ENCODE assay signal across 18 cellular contexts in the genomic region with DNA sequence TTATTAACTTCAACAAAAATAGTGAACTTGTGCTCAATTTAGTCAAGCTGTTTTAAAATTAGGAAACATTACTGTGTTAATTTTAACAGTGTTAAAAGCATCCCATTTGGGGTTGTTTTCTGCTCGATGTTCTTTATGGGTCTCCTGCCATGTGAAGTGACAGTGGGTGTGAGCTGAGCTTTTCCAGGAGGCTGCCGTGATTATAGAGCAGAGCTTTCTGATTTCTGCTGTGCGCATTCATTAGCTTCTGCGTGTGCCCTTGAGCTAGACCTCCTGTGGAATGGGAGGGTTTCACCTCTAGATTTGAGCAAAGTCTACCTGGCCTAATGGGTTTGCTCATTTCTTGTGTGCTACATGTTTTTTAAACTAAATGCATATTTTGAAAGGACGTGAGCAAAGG.
"Had no signal": no experiment of that assay in that cellular context is flagged by ENCODE, and none has a peak within 500 bp of the region (broad histone marks: within the 10 kb centered on the region; RNA-seq: fewer than 3 reads in every experiment).

No MANE protein-coding gene starts in this region.

- H3K27ac Mint-ChIP-seq: activated CD4-positive, alpha-beta T cell treated with anti-CD3 and anti-CD28 coated beads, Interleukin-2, amount 10 ng/mL, durations not matched to agents 24 days and 14 days; activated CD8-positive, alpha-beta T cell treated with anti-CD3 and anti-CD28 coated beads for 36 hours; activated naive CD4-positive, alpha-beta T cell treated with anti-CD3 and anti-CD28 coated beads for 36 hours; natural killer cell treated with Interleukin-12 subunit alpha and Interleukin-12 subunit beta and Interleukin-15 and Interleukin-18, amount 100 ng/mL, for 72 hours had no signal

- H3K36me3 ChIP-seq: vagina had no signal

- ATAC-seq: activated CD8-positive, alpha-beta T cell treated with anti-CD3 and anti-CD28 coated beads for 36 hours; activated T-cell treated with anti-CD3 and anti-CD28 coated beads, Interleukin-2, amount 50 U/mL, for 4 hours; natural killer cell treated with Interleukin-12 subunit alpha and Interleukin-12 subunit beta and Interleukin-15 and Interleukin-18, amount 100 ng/mL, for 72 hours had no signal

- H3K27me3 Mint-ChIP-seq: activated CD8-positive, alpha-beta T cell treated with anti-CD3 and anti-CD28 coated beads for 36 hours; brain; natural killer cell treated with Interleukin-12 subunit alpha and Interleukin-12 subunit beta and Interleukin-15 and Interleukin-18, amount 100 ng/mL, for 72 hours had no signal

- H3K27ac ChIP-seq: coronary artery, tibial artery, vagina had no signal

- H3K36me3 Mint-ChIP-seq: natural killer cell treated with Interleukin-12 subunit alpha and Interleukin-12 subunit beta and Interleukin-15 and Interleukin-18, amount 100 ng/mL, for 72 hours had no signal

- H3K4me3 ChIP-seq: coronary artery, tibial artery, vagina had no signal

- H3K9me3 Mint-ChIP-seq: activated CD4-positive, alpha-beta T cell treated with anti-CD3 and anti-CD28 coated beads, Interleukin-2, amount 10 ng/mL, durations not matched to agents 24 days and 14 days; activated naive CD4-positive, alpha-beta T cell treated with anti-CD3 and anti-CD28 coated beads for 36 hours; activated T-cell treated with anti-CD3 and anti-CD28 coated beads, Interleukin-2, amount 50 U/mL, for 4 hours; natural killer cell treated with Interleukin-12 subunit alpha and Interleukin-12 subunit beta and Interleukin-15 and Interleukin-18, amount 100 ng/mL, for 72 hours had no signal

- DNase-seq: activated CD4-positive, alpha-beta T cell treated with anti-CD3 and anti-CD28 coated beads, Interleukin-2, amount 10 ng/mL, durations not matched to agents 24 days and 14 days; activated CD8-positive, alpha-beta T cell treated with anti-CD3 and anti-CD28 coated beads for 36 hours; activated naive CD4-positive, alpha-beta T cell treated with anti-CD3 and anti-CD28 coated beads for 36 hours; activated T-cell treated with anti-CD3 and anti-CD28 coated beads, Interleukin-2, amount 50 U/mL, for 4 hours; anterior cingulate cortex; mesendoderm; nucleus accumbens; retina; stimulated activated CD4-positive, alpha-beta T cell treated with anti-CD3 and anti-CD28 coated beads, Interleukin-2, amount 100 ng/mL, for 24 hours; stimulated activated naive CD4-positive, alpha-beta T cell treated with Interleukin-2 at 50 U/mL for 16 hours; substantia nigra; T-helper 1 cell; T1000; tibial artery had no signal

- H3K4me3 Mint-ChIP-seq: activated CD4-positive, alpha-beta T cell treated with anti-CD3 and anti-CD28 coated beads, Interleukin-2, amount 10 ng/mL, durations not matched to agents 24 days and 14 days; activated CD8-positive, alpha-beta T cell treated with anti-CD3 and anti-CD28 coated beads for 36 hours; activated naive CD4-positive, alpha-beta T cell treated with anti-CD3 and anti-CD28 coated beads for 36 hours; activated T-cell treated with anti-CD3 and anti-CD28 coated beads, Interleukin-2, amount 50 U/mL, for 4 hours; brain; natural killer cell treated with Interleukin-12 subunit alpha and Interleukin-12 subunit beta and Interleukin-15 and Interleukin-18, amount 100 ng/mL, for 72 hours had no signal

- H3K9me3 ChIP-seq: tibial artery, vagina had no signal

- H3K27me3 ChIP-seq: tibial artery, vagina had no signal
